Comparison of ENCODE assay signal across 1 cellular context in the genomic region with DNA sequence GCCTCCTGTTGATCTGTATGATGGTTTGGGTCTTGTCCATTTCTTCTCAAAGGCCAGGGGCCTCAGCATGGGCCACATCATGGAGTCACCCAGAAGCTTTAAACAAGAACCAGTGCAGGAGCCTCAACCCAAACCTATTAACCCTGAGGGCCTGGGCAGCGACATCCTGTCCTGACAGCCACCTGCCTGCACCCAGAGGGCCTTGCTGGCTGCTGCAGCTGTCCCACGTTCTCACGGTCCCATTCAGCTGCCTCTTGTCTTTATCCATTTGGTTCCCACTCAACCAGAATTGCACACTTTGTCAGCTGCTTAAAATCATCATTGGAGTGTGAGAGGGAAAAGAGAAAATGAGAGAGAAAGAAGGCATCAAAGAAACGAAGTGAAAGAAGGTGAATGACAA.
TF ChIP-seq lines count a peak whose summit lies in the region.

No MANE protein-coding gene starts in this region.

TF ChIP-seq in GM23338, 12 proteins besides CTCF, POLR2A, EP300 and RAD21 (continued from another document):
- no peak for TF ChIP-seq POLR2AphosphoS5 (IDR thresholded peaks at IDR 0.05; ENCODE audit: low read depth)
- TF ChIP-seq ZNF114 (CRISPR knock-in tag; IDR thresholded peaks at IDR 0.05): no peak
- no peak for TF ChIP-seq NANOG (IDR thresholded peaks at IDR 0.05; ENCODE audit: borderline replicate concordance)
- no peak for TF ChIP-seq REST (IDR thresholded peaks at IDR 0.05; ENCODE audit: unreplicated experiment)
- TF ChIP-seq, protein P1, sequence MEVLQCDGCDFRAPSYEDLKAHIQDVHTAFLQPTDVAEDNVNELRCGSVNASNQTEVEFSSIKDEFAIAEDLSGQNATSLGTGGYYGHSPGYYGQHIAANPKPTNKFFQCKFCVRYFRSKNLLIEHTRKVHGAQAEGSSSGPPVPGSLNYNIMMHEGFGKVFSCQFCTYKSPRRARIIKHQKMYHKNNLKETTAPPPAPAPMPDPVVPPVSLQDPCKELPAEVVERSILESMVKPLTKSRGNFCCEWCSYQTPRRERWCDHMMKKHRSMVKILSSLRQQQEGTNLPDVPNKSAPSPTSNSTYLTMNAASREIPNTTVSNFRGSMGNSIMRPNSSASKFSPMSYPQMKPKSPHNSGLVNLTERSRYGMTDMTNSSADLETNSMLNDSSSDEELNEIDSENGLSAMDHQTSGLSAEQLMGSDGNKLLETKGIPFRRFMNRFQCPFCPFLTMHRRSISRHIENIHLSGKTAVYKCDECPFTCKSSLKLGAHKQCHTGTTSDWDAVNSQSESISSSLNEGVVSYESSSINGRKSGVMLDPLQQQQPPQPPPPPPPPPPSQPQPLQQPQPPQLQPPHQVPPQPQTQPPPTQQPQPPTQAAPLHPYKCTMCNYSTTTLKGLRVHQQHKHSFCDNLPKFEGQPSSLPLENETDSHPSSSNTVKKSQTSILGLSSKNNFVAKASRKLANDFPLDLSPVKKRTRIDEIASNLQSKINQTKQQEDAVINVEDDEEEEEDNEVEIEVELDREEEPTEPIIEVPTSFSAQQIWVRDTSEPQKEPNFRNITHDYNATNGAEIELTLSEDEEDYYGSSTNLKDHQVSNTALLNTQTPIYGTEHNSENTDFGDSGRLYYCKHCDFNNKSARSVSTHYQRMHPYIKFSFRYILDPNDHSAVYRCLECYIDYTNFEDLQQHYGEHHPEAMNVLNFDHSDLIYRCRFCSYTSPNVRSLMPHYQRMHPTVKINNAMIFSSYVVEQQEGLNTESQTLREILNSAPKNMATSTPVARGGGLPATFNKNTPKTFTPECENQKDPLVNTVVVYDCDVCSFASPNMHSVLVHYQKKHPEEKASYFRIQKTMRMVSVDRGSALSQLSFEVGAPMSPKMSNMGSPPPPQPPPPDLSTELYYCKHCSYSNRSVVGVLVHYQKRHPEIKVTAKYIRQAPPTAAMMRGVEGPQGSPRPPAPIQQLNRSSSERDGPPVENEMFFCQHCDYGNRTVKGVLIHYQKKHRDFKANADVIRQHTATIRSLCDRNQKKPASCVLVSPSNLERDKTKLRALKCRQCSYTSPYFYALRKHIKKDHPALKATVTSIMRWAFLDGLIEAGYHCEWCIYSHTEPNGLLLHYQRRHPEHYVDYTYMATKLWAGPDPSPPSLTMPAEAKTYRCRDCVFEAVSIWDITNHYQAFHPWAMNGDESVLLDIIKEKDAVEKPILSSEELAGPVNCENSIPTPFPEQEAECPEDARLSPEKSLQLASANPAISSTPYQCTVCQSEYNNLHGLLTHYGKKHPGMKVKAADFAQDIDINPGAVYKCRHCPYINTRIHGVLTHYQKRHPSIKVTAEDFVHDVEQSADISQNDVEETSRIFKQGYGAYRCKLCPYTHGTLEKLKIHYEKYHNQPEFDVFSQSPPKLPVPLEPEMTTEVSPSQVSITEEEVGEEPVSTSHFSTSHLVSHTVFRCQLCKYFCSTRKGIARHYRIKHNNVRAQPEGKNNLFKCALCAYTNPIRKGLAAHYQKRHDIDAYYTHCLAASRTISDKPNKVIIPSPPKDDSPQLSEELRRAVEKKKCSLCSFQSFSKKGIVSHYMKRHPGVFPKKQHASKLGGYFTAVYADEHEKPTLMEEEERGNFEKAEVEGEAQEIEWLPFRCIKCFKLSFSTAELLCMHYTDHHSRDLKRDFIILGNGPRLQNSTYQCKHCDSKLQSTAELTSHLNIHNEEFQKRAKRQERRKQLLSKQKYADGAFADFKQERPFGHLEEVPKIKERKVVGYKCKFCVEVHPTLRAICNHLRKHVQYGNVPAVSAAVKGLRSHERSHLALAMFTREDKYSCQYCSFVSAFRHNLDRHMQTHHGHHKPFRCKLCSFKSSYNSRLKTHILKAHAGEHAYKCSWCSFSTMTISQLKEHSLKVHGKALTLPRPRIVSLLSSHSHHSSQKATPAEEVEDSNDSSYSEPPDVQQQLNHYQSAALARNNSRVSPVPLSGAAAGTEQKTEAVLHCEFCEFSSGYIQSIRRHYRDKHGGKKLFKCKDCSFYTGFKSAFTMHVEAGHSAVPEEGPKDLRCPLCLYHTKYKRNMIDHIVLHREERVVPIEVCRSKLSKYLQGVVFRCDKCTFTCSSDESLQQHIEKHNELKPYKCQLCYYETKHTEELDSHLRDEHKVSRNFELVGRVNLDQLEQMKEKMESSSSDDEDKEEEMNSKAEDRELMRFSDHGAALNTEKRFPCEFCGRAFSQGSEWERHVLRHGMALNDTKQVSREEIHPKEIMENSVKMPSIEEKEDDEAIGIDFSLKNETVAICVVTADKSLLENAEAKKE (CRISPR knock-in tag; IDR thresholded peaks at IDR 0.05): no peak
- TF ChIP-seq CREB1 (CRISPR knock-in tag; IDR thresholded peaks at IDR 0.05; ENCODE audit: low read depth): no peak
- no peak for TF ChIP-seq ETS1 (IDR thresholded peaks at IDR 0.05)
- no peak for TF ChIP-seq EZH2phosphoT487 (IDR thresholded peaks at IDR 0.05; ENCODE audit: unreplicated experiment)
- TF ChIP-seq EZH2 (IDR thresholded peaks at IDR 0.05; ENCODE audit: low read depth, unreplicated experiment): no peak
- TF ChIP-seq ZNF331 (CRISPR knock-in tag; IDR thresholded peaks at IDR 0.05; ENCODE audit: low read depth): no peak
